8 cellular contexts compared by ENCODE assay signal in the genomic region with DNA sequence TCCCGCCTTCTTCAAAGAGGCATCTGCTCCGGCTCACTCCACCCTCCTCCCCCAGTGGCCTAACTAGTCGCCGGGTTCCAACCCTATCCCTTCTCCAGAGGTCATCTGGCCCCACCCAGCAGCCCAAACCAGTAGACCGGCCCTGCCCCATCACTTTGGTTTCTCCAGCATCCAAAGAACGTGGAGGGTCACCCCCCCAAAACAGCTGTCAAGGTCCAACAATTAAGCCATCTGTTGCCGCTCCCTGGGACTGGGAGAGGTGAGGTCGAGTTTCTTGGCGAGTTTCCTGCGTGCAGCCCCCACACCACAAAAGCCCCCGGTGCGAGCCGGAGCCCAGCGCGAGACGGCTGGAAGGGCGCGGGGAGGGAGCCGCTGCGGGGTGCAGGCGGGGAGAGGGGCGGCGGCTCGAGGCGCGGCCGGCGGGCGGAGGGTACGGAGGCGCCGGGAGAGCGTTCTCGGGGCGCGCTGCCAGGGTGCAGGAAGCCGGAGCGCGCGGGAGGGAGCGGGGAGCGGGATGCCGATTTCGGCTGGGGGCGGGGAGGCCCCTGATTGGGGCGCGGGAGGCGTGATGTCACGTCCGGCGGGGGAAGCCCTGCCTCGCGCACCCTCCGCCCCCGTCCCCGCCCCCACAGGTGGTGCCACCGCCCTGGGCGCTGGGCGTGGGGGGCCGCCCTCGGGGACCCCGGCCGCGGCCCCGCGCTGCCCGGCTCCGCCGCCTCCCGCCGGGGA. TPM values are rescaled to one million over a fixed set of nuclear protein-coding genes. Genes with fewer than 3 reads are reported as not detected.
DNase-seq lines count a peak whose midpoint lies in the region; ATAC-seq and TF ChIP-seq lines count a peak whose summit lies in the region.

No MANE protein-coding gene starts in this region.

- DNase-seq in AG20443 (ENCODE audit: low spot score) (peak; percentile 99), RWPE1 (ENCODE audit: low spot score) (peak; percentile 95), foreskin keratinocyte (peak; percentile 60 to 75), neural progenitor cell (ENCODE audit: low spot score) (peak; percentile 96), stomach (peak; percentile 93)
- DNase-seq in activated gamma-delta T cell treated with anti-CD3 and anti-CD28 coated beads, Interleukin-2, amount 50 U/mL, for 16 hours (ENCODE audit: low read depth): peak; percentile 71

- peak overlapping the region; percentile 93 for H2AFZ ChIP-seq in neural progenitor cell (replicated peaks)

- POLR2A ChIA-PET in RWPE1 (lab: Yijun Ruan, JAX; ENCODE audit: low non-redundant PET): no interaction called here

- peak overlapping the region; percentile 17 for H3K9ac ChIP-seq in HUES6 (ENCODE audit: low read length)
- peak overlapping the region; percentile 81 for H3K9ac ChIP-seq in neural progenitor cell

- H3K27me3 ChIP-seq in HUES6 (ENCODE audit: control insufficient read depth, insufficient read depth, low read length): peaks cover 46% of the 10 kb centered on the region
- no peaks in the 10 kb centered on the region for H3K27me3 ChIP-seq in foreskin keratinocyte
- peaks cover 17% of the 10 kb centered on the region for H3K27me3 ChIP-seq in neural progenitor cell
- peaks cover 0 to 57% (median 19%) of the 10 kb centered on the region in 3 donors for H3K27me3 ChIP-seq in stomach

- H3K79me2 ChIP-seq in neural progenitor cell (ENCODE audit: low read depth): peaks cover 41% of the 10 kb centered on the region

- H3K9me3 Mint-ChIP-seq in neural progenitor cell: no peaks in the 10 kb centered on the region

- intact Hi-C loops in stomach (cut with DNase I; ENCODE audit: low total_unique reads): loop anchor here (5.0 kb wide), 1 partner anchor 203 kb away; no protein-coding TSS in a partner anchor

- H3K27me3 Mint-ChIP-seq in neural progenitor cell (ENCODE audit: insufficient read depth, low read depth): peaks cover 3% of the 10 kb centered on the region

- H3K27ac ChIP-seq in HUES6 (ENCODE audit: low read depth, low read length): no peak overlapping the region
- H3K27ac ChIP-seq in RWPE1: peak overlapping the region; percentile 100
- H3K27ac ChIP-seq in foreskin keratinocyte: peak overlapping the region; percentile 97
- no peak overlapping the region for H3K27ac ChIP-seq in neural progenitor cell
- H3K27ac ChIP-seq in stomach: peak overlapping the region; percentile 83 to 97 (median 89)

- H3K4me3 ChIP-seq in HUES6 (ENCODE audit: low read depth, low read length): peak overlapping the region; percentile 73
- peak overlapping the region; percentile 97 for H3K4me3 ChIP-seq in neural progenitor cell
- H3K4me3 ChIP-seq in stomach: peak overlapping the region; percentile 68 to 83 (median 72)

- H3K9me3 ChIP-seq in HUES6 (ENCODE audit: control insufficient read depth, insufficient read depth, low read depth, low read length) (no peaks in the 10 kb centered on the region), neural progenitor cell (ENCODE audit: low read depth) (no peaks in the 10 kb centered on the region), stomach (no peaks in the 10 kb centered on the region)

- H3K4me3 Mint-ChIP-seq in neural progenitor cell: peak overlapping the region; percentile 88

- ATAC-seq in GM19324 (IDR thresholded peaks at IDR 0.05; ENCODE audit: low FRiP score, unreplicated experiment): peak; percentile 48
- peak; percentile 53 for ATAC-seq in foreskin keratinocyte

- H3K36me3 Mint-ChIP-seq in neural progenitor cell: no peaks in the 10 kb centered on the region

- CTCF ChIA-PET in RWPE1 (lab: Yijun Ruan, JAX): interaction anchor here (0.6 to 1.6 kb wide), 5 partner anchors 10 to 291 kb away, joined by 3 to 5 read pairs (median 4); no protein-coding TSS in a partner anchor

- no peak for TF ChIP-seq EP300 in stomach (IDR thresholded peaks at IDR 0.05)

- WGBS in stomach, 5 donors: 1 to 2% (median 2%) methylated on average over 45 to 69 of the region's 71 CpGs

- peaks cover 24% of the 10 kb centered on the region; the same call in 1 of the 2 replicates for H3K4me1 ChIP-seq in HUES6 (ENCODE audit: control insufficient read depth, insufficient read depth, low read length)
- peaks cover 12% of the 10 kb centered on the region for H3K4me1 ChIP-seq in foreskin keratinocyte
- peaks cover 9% of the 10 kb centered on the region for H3K4me1 ChIP-seq in neural progenitor cell
- H3K4me1 ChIP-seq in stomach: peaks cover 35 to 43% (median 38%) of the 10 kb centered on the region in 4 donors

- H3K4me1 Mint-ChIP-seq in neural progenitor cell: peaks cover 17% of the 10 kb centered on the region

- H3K36me3 ChIP-seq in HUES6 (ENCODE audit: control insufficient read depth, insufficient read depth, low read length) (no peaks in the 10 kb centered on the region), neural progenitor cell (no peaks in the 10 kb centered on the region), stomach (no peaks in the 10 kb centered on the region)

- no peak for TF ChIP-seq POLR2A in stomach (IDR thresholded peaks at IDR 0.05)

- peak overlapping the region; percentile 78 for H3K27ac Mint-ChIP-seq in neural progenitor cell

- no peak for TF ChIP-seq CTCF in RWPE1 (conservative IDR thresholded peaks at IDR 0.05; ENCODE audit: low read depth)
- no peak for TF ChIP-seq CTCF in foreskin keratinocyte (conservative IDR thresholded peaks at IDR 0.05)
- no peak for TF ChIP-seq CTCF in neural progenitor cell (IDR thresholded peaks at IDR 0.05)
- TF ChIP-seq CTCF in stomach (IDR thresholded peaks at IDR 0.05): no peak

- peak overlapping the region; percentile 100 for H3K4me2 ChIP-seq in neural progenitor cell

- H4K20me1 ChIP-seq in neural progenitor cell (ENCODE audit: low read depth): peaks cover 36% of the 10 kb centered on the region

- H3F3A ChIP-seq in neural progenitor cell (ENCODE audit: low read depth): no peaks in the 10 kb centered on the region

RNA-seq across cellular contexts. Expression of a gene that starts 0.6 kb away (rescaled TPM):
- total RNA-seq in foreskin keratinocyte (116 and 121 TPM in 2 replicates), neural progenitor cell (ENCODE audit: low replicate concordance) (14.2 and 65.0 TPM in 2 replicates), stomach (100 to 1,000 TPM in 1 of 5 donors, 10 to 100 TPM in 4; 11.7 to 117 (median 28.8) TPM)
- polyA plus RNA-seq in foreskin keratinocyte (109 and 114 TPM in 2 replicates), stomach (10 to 100 TPM in 2 of 3 donors, 1 to 10 TPM in 1; 6.3 to 40.1 (median 14.0) TPM)

Comparison
In these comparisons a context has a peak if more than half of its experiments do, and no peak if none do; other contexts are left out.
1. H3K27ac ChIP-seq: peak in RWPE1 (single experiment), foreskin keratinocyte (single experiment) and stomach (5 of 5); none in HUES6 (single experiment) and neural progenitor cell (single experiment).
2. Peak in every context shown above with its lines, with median percentiles within 50 percentile points of each other: DNase-seq and H3K4me3 ChIP-seq.